ENCODE assay signal across 15 cellular contexts in the genomic region with DNA sequence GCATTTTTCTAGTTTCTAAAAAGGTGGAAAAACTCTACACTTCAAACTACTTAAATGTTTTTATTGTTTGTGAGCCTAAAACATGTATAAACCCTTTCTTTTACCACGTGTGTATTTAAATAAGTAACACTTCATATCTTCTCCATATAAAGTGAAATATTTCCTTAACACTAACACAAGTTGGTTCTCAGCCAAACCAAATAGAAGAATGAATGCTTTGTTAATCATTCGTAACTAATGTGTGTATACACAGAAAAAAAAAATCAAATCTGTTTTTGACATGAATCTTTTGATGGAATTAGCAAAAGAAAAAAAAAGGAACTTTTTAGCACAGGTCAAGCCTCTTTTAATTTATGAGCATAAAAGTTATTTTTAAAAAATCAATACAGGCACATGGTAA.
DNase-seq lines count a peak whose midpoint lies in the region; ATAC-seq, FAIRE-seq and TF ChIP-seq lines count a peak whose summit lies in the region.
"Had no signal": no experiment of that assay in that cellular context is flagged by ENCODE, and none has a peak within 500 bp of the region (broad histone marks: within the 10 kb centered on the region; RNA-seq: fewer than 3 reads in every experiment).

No MANE protein-coding gene starts in this region.

- H3K4me1 ChIP-seq in CD4-positive, alpha-beta memory T cell (ENCODE audit: insufficient read depth, low read length), result no peaks in the 10 kb centered on the region

- H3K27me3 Mint-ChIP-seq in stimulated activated naive B cell treated with anti-CD40 and anti-IgM and Interleukin-4, amounts not matched to agents 10 μg/mL and 1 μg/mL and 100 μg/mL, for 72 hours, result no peaks in the 10 kb centered on the region
- H3K27me3 Mint-ChIP-seq in CD4-positive, alpha-beta memory T cell, result no peaks in the 10 kb centered on the region

- no peak overlapping the region for H3K4me3 ChIP-seq in fibroblast of pulmonary artery (replicated peaks; ENCODE audit: low read depth, low read length)
- no peak overlapping the region for H3K4me3 ChIP-seq in CD4-positive, alpha-beta memory T cell (ENCODE audit: low read length in 2 of 2)
- H3K4me3 ChIP-seq: dorsolateral prefrontal cortex, right atrium auricular region, transverse colon had no signal

- TF ChIP-seq CTCF in fibroblast of pulmonary artery (IDR thresholded peaks at IDR 0.05; ENCODE audit: low read length, missing control alignments), result no peak

- peak; percentile 95 for FAIRE-seq in RCC 7860 (lab: Jason Lieb, UNC)
- FAIRE-seq: H1 had no signal

- POLR2A ChIA-PET in CD4-positive, alpha-beta memory T cell (lab: Charles Lee; ENCODE audit: partially characterized antibody), result no interaction called here

- CTCF ChIA-PET in CD4-positive, alpha-beta memory T cell (lab: Charles Lee; ENCODE audit: partially characterized antibody), result no interaction called here

- H3K9me3 Mint-ChIP-seq in stimulated activated naive B cell treated with anti-CD40 and anti-IgM and Interleukin-4, amounts not matched to agents 10 μg/mL and 1 μg/mL and 100 μg/mL, for 72 hours, result peaks cover 0 to 2% of the 10 kb centered on the region in 2 donors
- H3K9me3 Mint-ChIP-seq in CD4-positive, alpha-beta memory T cell, result no peaks in the 10 kb centered on the region

- no peaks in the 10 kb centered on the region for H3K9me3 ChIP-seq in CD4-positive, alpha-beta memory T cell (ENCODE audit: control insufficient read depth in 1 of 2, low read length in 2 of 2)
- H3K9me3 ChIP-seq: right atrium auricular region, transverse colon had no signal

- no peaks in the 10 kb centered on the region for H3K4me1 Mint-ChIP-seq in stimulated activated naive B cell treated with anti-CD40 and anti-IgM and Interleukin-4, amounts not matched to agents 10 μg/mL and 1 μg/mL and 100 μg/mL, for 72 hours
- peaks cover 0 to 4% (median 2%) of the 10 kb centered on the region in 4 donors for H3K4me1 Mint-ChIP-seq in CD4-positive, alpha-beta memory T cell

- no peak overlapping the region for H3K27ac ChIP-seq in CD4-positive, alpha-beta memory T cell (ENCODE audit: low read depth, low read length)
- H3K27ac ChIP-seq: dorsolateral prefrontal cortex, right atrium auricular region, transverse colon had no signal

- no peaks in the 10 kb centered on the region for H3K27me3 ChIP-seq in CD4-positive, alpha-beta memory T cell (ENCODE audit: insufficient read depth, low read length)
- H3K27me3 ChIP-seq: dorsolateral prefrontal cortex, right atrium auricular region, transverse colon had no signal

- intact Hi-C loops in CD4-positive, alpha-beta memory T cell (cut with micrococcal nuclease), result no loop called here

- ATAC-seq in GM19455 (IDR thresholded peaks at IDR 0.05; ENCODE audit: unreplicated experiment), result no peak
- no peak for ATAC-seq in stimulated activated naive B cell treated with anti-CD40 and anti-IgM and Interleukin-4, amounts not matched to agents 10 μg/mL and 1 μg/mL and 100 μg/mL, for 72 hours (replicated peaks)

- no peak overlapping the region for H3K4me3 Mint-ChIP-seq in stimulated activated naive B cell treated with anti-CD40 and anti-IgM and Interleukin-4, amounts not matched to agents 10 μg/mL and 1 μg/mL and 100 μg/mL, for 72 hours
- no peak overlapping the region for H3K4me3 Mint-ChIP-seq in CD4-positive, alpha-beta memory T cell

- peak; percentile 13 for DNase-seq in A172 (ENCODE audit: low spot score)
- DNase-seq in HT-29 (ENCODE audit: low spot score), result peak; percentile 84
- peak; percentile 30 for DNase-seq in RCC 7860 (ENCODE audit: low spot score)
- DNase-seq in fibroblast of pulmonary artery (ENCODE audit: low read depth), result peak; percentile 62
- DNase-seq in Ammon's horn (ENCODE audit: low spot score), result no peak
- DNase-seq in stimulated activated naive B cell treated with anti-CD40 and anti-IgM and Interleukin-4, amounts not matched to agents 10 μg/mL and 1 μg/mL and 100 μg/mL, for 72 hours, result no peak
- DNase-seq in CD4-positive, alpha-beta memory T cell, result no peak
- DNase-seq: activated naive CD4-positive, alpha-beta T cell; dorsolateral prefrontal cortex; hypothalamus; KG1; transverse colon had no signal

- no peak overlapping the region for H3K27ac Mint-ChIP-seq in stimulated activated naive B cell treated with anti-CD40 and anti-IgM and Interleukin-4, amounts not matched to agents 10 μg/mL and 1 μg/mL and 100 μg/mL, for 72 hours
- no peak overlapping the region for H3K27ac Mint-ChIP-seq in CD4-positive, alpha-beta memory T cell

- H3K36me3 ChIP-seq in CD4-positive, alpha-beta memory T cell (ENCODE audit: insufficient read depth, low read length), result no peaks in the 10 kb centered on the region
- H3K36me3 ChIP-seq: right atrium auricular region, transverse colon had no signal

- H3K36me3 Mint-ChIP-seq in stimulated activated naive B cell treated with anti-CD40 and anti-IgM and Interleukin-4, amounts not matched to agents 10 μg/mL and 1 μg/mL and 100 μg/mL, for 72 hours, result peaks cover 0 to under 1% of the 10 kb centered on the region in 2 donors
- peaks cover 0 to 2% of the 10 kb centered on the region in 2 donors for H3K36me3 Mint-ChIP-seq in CD4-positive, alpha-beta memory T cell

Comparison
In these comparisons a context has a peak if more than half of its experiments do, and no peak if none do; other contexts are left out.
1. DNase-seq: peak in A172 (single experiment), HT-29 (single experiment), RCC 7860 (single experiment) and fibroblast of pulmonary artery (single experiment); none in Ammon's horn (single experiment), stimulated activated naive B cell treated with anti-CD40 and anti-IgM and Interleukin-4, amounts not matched to agents 10 μg/mL and 1 μg/mL and 100 μg/mL, for 72 hours (single experiment) and CD4-positive, alpha-beta memory T cell (0 of 5).